Comparison of ENCODE assay signal across 38 cellular contexts in the genomic region with DNA sequence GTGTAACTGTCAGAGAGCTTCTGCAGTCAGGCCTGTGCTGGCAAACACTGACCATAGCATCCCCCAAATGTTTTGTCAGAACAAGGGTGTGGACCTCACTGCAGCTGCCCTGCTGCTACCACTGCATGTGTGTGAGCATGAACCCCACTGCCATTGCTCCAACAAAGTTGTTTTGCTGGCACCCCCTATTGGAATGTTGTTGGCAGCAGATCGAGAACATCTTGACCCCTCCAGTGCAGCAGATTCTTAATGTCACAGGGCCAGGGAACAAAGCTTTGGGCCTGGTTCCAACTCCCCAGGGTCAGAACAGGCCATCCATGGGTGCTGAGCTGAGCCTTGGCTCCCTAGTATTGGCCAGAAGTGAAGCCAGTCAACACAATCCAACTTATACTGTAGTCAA.
"Had no signal": no experiment of that assay in that cellular context is flagged by ENCODE, and none has a peak within 500 bp of the region (broad histone marks: within the 10 kb centered on the region; RNA-seq: fewer than 3 reads in every experiment).

No MANE protein-coding gene starts in this region.

- DNase-seq: activated B cell treated with CpG ODN at 0.5 μM for 24 hours; activated CD4-positive, alpha-beta memory T cell treated with anti-CD3 and anti-CD28 coated beads, Interleukin-2, amount 10 ng/mL, durations not matched to agents 7 days and 5 days; activated CD4-positive, alpha-beta T cell treated with anti-CD3 and anti-CD28 coated beads for 4 hours; activated CD4-positive, alpha-beta T cell treated with anti-CD3 and anti-CD28 coated beads, Interleukin-2, amount 10 ng/mL, durations not matched to agents 24 days and 14 days; activated CD4-positive, alpha-beta T cell treated with anti-CD3 and anti-CD28 coated beads, Interleukin-2, amount 50 U/mL, for 1 hour; activated CD4-positive, alpha-beta T cell treated with anti-CD3 and anti-CD28 coated beads, Interleukin-2, amount 50 U/mL, for 48 hours; activated CD4-positive, CD25-positive, alpha-beta regulatory T cell treated with anti-CD3 and anti-CD28 coated beads, Interleukin-2, amount 50 U/mL, for 72 hours; activated CD8-positive, alpha-beta memory T cell treated with anti-CD3 and anti-CD28 coated beads for 24 hours; activated CD8-positive, alpha-beta memory T cell treated with anti-CD3 and anti-CD28 coated beads, Interleukin-2, amount 50 U/mL, for 4 hours; activated CD8-positive, alpha-beta T cell treated with anti-CD3 and anti-CD28 coated beads, Interleukin-2, amount 10 ng/mL, durations not matched to agents 7 days and 5 days; activated effector memory CD4-positive, alpha-beta T cell treated with anti-CD3 and anti-CD28 coated beads, Interleukin-2, amount 50 U/mL, for 16 hours; activated gamma-delta T cell treated with Interleukin-2 at 50 U/mL for 16 hours; activated naive CD4-positive, alpha-beta T cell; activated naive CD4-positive, alpha-beta T cell treated with anti-CD3 and anti-CD28 coated beads for 36 hours; activated naive CD4-positive, alpha-beta T cell treated with anti-CD3 and anti-CD28 coated beads, Interleukin-2, amount 50 U/mL, for 16 hours; activated naive CD8-positive, alpha-beta T cell treated with anti-CD3 and anti-CD28 coated beads for 36 hours; activated T-cell treated with anti-CD3 and anti-CD28 coated beads for 4 hours; activated T-cell treated with anti-CD3 and anti-CD28 coated beads, Interleukin-2, amount 50 U/mL, for 1 hour; activated T-cell treated with anti-CD3 and anti-CD28 coated beads, Interleukin-2, amount 50 U/mL, for 4 hours; activated T-cell treated with anti-CD3 and anti-CD28 coated beads, Interleukin-2, amount 50 U/mL, for 72 hours; adrenal gland; amniotic stem cell; aorta; caudate nucleus; cerebellar nuclear complex; T-helper 1 cell; T-helper 2 cell; T-helper 9 cell had no signal

- H3K27me3 ChIP-seq: adrenal gland, cardiac muscle cell had no signal

- H3K36me3 ChIP-seq: adrenal gland, cardiac muscle cell had no signal

- H3K27me3 Mint-ChIP-seq: activated B cell treated with CpG ODN at 0.5 μM for 24 hours; activated CD4-positive, alpha-beta memory T cell treated with anti-CD3 and anti-CD28 coated beads, Interleukin-2, amount 10 ng/mL, durations not matched to agents 7 days and 5 days; activated CD4-positive, alpha-beta T cell treated with anti-CD3 and anti-CD28 coated beads, Interleukin-2, amount 10 ng/mL, durations not matched to agents 24 days and 14 days; activated naive CD8-positive, alpha-beta T cell treated with anti-CD3 and anti-CD28 coated beads for 36 hours; activated T-helper 17 cell treated with anti-CD3 and anti-CD28 coated beads, Interleukin-2, amount 50 U/mL, for 72 hours; central memory CD8-positive, alpha-beta T cell had no signal

- H3K9me3 ChIP-seq: adrenal gland had no signal

- ATAC-seq: activated CD8-positive, alpha-beta T cell treated with anti-CD3 and anti-CD28 coated beads, Interleukin-2, amount 10 ng/mL, durations not matched to agents 7 days and 5 days had no signal

- H3K4me3 ChIP-seq: adrenal gland, cardiac muscle cell had no signal

- H3K27ac Mint-ChIP-seq: activated B cell treated with CpG ODN at 0.5 μM for 24 hours; activated CD4-positive, alpha-beta memory T cell treated with anti-CD3 and anti-CD28 coated beads, Interleukin-2, amount 10 ng/mL, durations not matched to agents 7 days and 5 days; activated CD4-positive, alpha-beta T cell treated with anti-CD3 and anti-CD28 coated beads, Interleukin-2, amount 10 ng/mL, durations not matched to agents 24 days and 14 days; activated CD8-positive, alpha-beta T cell treated with anti-CD3 and anti-CD28 coated beads, Interleukin-2, amount 10 ng/mL, durations not matched to agents 7 days and 5 days; activated naive CD4-positive, alpha-beta T cell treated with anti-CD3 and anti-CD28 coated beads for 36 hours; activated naive CD8-positive, alpha-beta T cell treated with anti-CD3 and anti-CD28 coated beads for 36 hours; activated T-cell treated with anti-CD3 and anti-CD28 coated beads, Interleukin-2, amount 50 U/mL, for 72 hours; activated T-helper 1 cell treated with anti-CD3 and anti-CD28 coated beads, Interleukin-12 subunit alpha, Interleukin-12 subunit beta, Interleukin-2, Interleukin-4 antibody, amounts not matched to agents 30 ng/mL and 10 ng/mL and 1 ng/mL, durations not matched to agents 14 hours and 24 hours and 36 hours; activated T-helper 17 cell treated with anti-CD3 and anti-CD28 coated beads, Interleukin-2, amount 50 U/mL, for 72 hours; brain; T-helper 1 cell treated with Interleukin-12 subunit alpha and Interleukin-12 subunit beta and Interleukin-4 antibody, amounts not matched to agents 30 μg/mL and 1 μg/mL, for 36 hours; T-helper 2 cell treated with Interferon-gamma antibody and Interleukin-4, amounts not matched to agents 5 μg/mL and 100 μg/mL, for 36 hours had no signal

- FAIRE-seq: bronchial epithelial cell, TTC549 had no signal

- H3K4me3 Mint-ChIP-seq: activated B cell treated with CpG ODN at 0.5 μM for 24 hours; activated CD4-positive, alpha-beta memory T cell treated with anti-CD3 and anti-CD28 coated beads, Interleukin-2, amount 10 ng/mL, durations not matched to agents 7 days and 5 days; activated CD4-positive, alpha-beta T cell treated with anti-CD3 and anti-CD28 coated beads, Interleukin-2, amount 10 ng/mL, durations not matched to agents 24 days and 14 days; activated CD8-positive, alpha-beta T cell treated with anti-CD3 and anti-CD28 coated beads, Interleukin-2, amount 10 ng/mL, durations not matched to agents 7 days and 5 days; activated naive CD4-positive, alpha-beta T cell treated with anti-CD3 and anti-CD28 coated beads for 36 hours; activated naive CD8-positive, alpha-beta T cell treated with anti-CD3 and anti-CD28 coated beads for 36 hours; activated T-cell treated with anti-CD3 and anti-CD28 coated beads, Interleukin-2, amount 50 U/mL, for 4 hours; activated T-helper 1 cell treated with anti-CD3 and anti-CD28 coated beads, Interleukin-12 subunit alpha, Interleukin-12 subunit beta, Interleukin-2, Interleukin-4 antibody, amounts not matched to agents 30 ng/mL and 10 ng/mL and 1 ng/mL, durations not matched to agents 14 hours and 24 hours and 36 hours; activated T-helper 17 cell treated with anti-CD3 and anti-CD28 coated beads, Interleukin-2, amount 50 U/mL, for 72 hours; brain; central memory CD8-positive, alpha-beta T cell; T-helper 1 cell treated with Interleukin-12 subunit alpha and Interleukin-12 subunit beta and Interleukin-4 antibody, amounts not matched to agents 30 μg/mL and 1 μg/mL, for 36 hours; T-helper 2 cell treated with Interferon-gamma antibody and Interleukin-4, amounts not matched to agents 5 μg/mL and 100 μg/mL, for 36 hours had no signal

- H3K36me3 Mint-ChIP-seq: brain had no signal

- H3K4me1 ChIP-seq: adrenal gland had no signal

- H3K4me1 Mint-ChIP-seq: activated B cell treated with CpG ODN at 0.5 μM for 24 hours; activated CD4-positive, alpha-beta memory T cell treated with anti-CD3 and anti-CD28 coated beads, Interleukin-2, amount 10 ng/mL, durations not matched to agents 7 days and 5 days; activated T-helper 17 cell treated with anti-CD3 and anti-CD28 coated beads, Interleukin-2, amount 50 U/mL, for 72 hours; brain; central memory CD8-positive, alpha-beta T cell had no signal

- H3K27ac ChIP-seq: adrenal gland, cardiac muscle cell, VCaP had no signal
